8 cellular contexts compared by ENCODE assay signal in the genomic region with DNA sequence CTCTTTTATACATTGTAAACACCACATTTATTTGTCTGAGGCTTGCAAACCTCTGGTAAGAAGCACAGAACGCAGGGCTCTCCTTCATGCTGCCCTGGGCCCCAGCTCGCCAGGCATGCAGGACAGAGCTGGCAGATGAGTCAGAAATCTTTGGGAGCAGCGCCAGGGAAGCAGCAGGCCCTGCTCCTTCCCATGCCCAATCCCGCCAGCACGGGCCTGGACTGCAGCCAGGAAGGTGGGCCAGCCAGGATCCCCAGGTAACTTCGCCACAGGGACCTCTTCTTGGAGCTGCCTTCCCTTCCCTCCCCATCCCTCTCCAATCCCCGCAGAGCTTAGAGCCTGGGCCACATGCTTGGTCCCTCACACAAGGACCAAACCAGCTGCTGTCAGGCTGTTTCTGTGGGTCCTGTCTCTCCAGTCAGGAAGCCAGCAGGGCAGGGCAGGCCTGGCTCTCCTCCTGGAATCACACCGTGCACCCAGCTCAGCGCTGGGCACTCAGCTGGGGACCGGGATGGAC. TPM values are rescaled to one million over a fixed set of nuclear protein-coding genes. Genes with fewer than 3 reads are reported as not detected.
DNase-seq lines count a peak whose midpoint lies in the region; ATAC-seq and TF ChIP-seq lines count a peak whose summit lies in the region.

No MANE protein-coding gene starts in this region.

- POLR2A ChIA-PET in Panc1 (lab: Charles Lee) (interaction anchor here (0.6 to 0.7 kb wide), 2 partner anchors 61 to 646 kb away, joined by 3 to 6 read pairs; no protein-coding TSS in a partner anchor), HEK293T (lab: Yijun Ruan, JAX) (interaction anchor here (0.6 to 2.2 kb wide), 3 partner anchors 10 to 679 kb away, joined by 3 to 12 read pairs (median 5); a partner anchor contains a TSS)
- POLR2A ChIA-PET in activated CD4-positive, alpha-beta memory T cell treated with anti-CD3 and anti-CD28 coated beads for 36 hours (lab: Charles Lee): interaction anchor here (1.3 kb wide), 1 partner anchor 13 kb away, joined by 4 read pairs; no protein-coding TSS in a partner anchor

- TF ChIP-seq CTCF in Calu3 (IDR thresholded peaks at IDR 0.05; ENCODE audit: unreplicated experiment) (no peak), Panc1 (IDR thresholded peaks at IDR 0.05) (no peak)

- H2AFZ ChIP-seq in trophoblast cell (ENCODE audit: insufficient read depth, low read length, poor library complexity): peak overlapping the region; percentile 3

- H3K4me1 ChIP-seq in Panc1 (ENCODE audit: control insufficient read depth, insufficient read depth, low read length): peaks cover 13% of the 10 kb centered on the region; the same call in 1 of the 2 replicates
- no peaks in the 10 kb centered on the region for H3K4me1 ChIP-seq in trophoblast cell (ENCODE audit: control insufficient read depth in 1 of 2, insufficient read depth in 2 of 2, low read length in 2 of 2)

- no peak overlapping the region for H2AK5ac ChIP-seq in trophoblast cell (ENCODE audit: low read length)

- H3K9me3 Mint-ChIP-seq in Calu3 (ENCODE audit: low read depth, unreplicated experiment): no peaks in the 10 kb centered on the region
- no peaks in the 10 kb centered on the region for H3K9me3 Mint-ChIP-seq in activated CD4-positive, alpha-beta memory T cell treated with anti-CD3 and anti-CD28 coated beads for 36 hours

- H3K4me2 ChIP-seq in trophoblast cell (ENCODE audit: low read length): no peak overlapping the region

- H3K79me2 ChIP-seq in trophoblast cell (ENCODE audit: control insufficient read depth, insufficient read depth, low read length, poor library complexity): no peaks in the 10 kb centered on the region

- H2BK5ac ChIP-seq in trophoblast cell (ENCODE audit: low read depth, low read length, poor library complexity): no peak overlapping the region

- no peak overlapping the region for H3K23ac ChIP-seq in trophoblast cell (ENCODE audit: low read length)

- H3K27me3 Mint-ChIP-seq in Calu3 (ENCODE audit: unreplicated experiment): no peaks in the 10 kb centered on the region
- H3K27me3 Mint-ChIP-seq in activated CD4-positive, alpha-beta memory T cell treated with anti-CD3 and anti-CD28 coated beads for 36 hours: no peaks in the 10 kb centered on the region

- in situ Hi-C loops in Panc1 (cut with HindIII; ENCODE audit: low pct_unique_long_range_greater_than_20kb, low sequenced_read_pairs): no loop called here

- DNase-seq in Calu3 (peak; percentile 71), Panc1 (ENCODE audit: low read depth, low spot score) (no peak), trophoblast cell (no peak), HEK293T (ENCODE audit: extremely low spot score) (no peak), hippocampal formation (lab: John Stamatoyannopoulos, UW) (no peak)
- DNase-seq in activated CD4-positive, alpha-beta memory T cell treated with anti-CD3 and anti-CD28 coated beads for 36 hours: no peak
- no peak for DNase-seq in activated naive CD4-positive, alpha-beta T cell treated with anti-CD3 and anti-CD28 coated beads, Interleukin-2, amount 50 U/mL, for 16 hours

- H3K14ac ChIP-seq in trophoblast cell (ENCODE audit: low read length): no peak overlapping the region

- intact Hi-C loops in Calu3 (cut with micrococcal nuclease; ENCODE audit: unreplicated experiment) (no loop called here), Panc1 (cut with micrococcal nuclease; ENCODE audit: unreplicated experiment) (no loop called here)
- intact Hi-C loops in activated CD4-positive, alpha-beta memory T cell treated with anti-CD3 and anti-CD28 coated beads for 36 hours (cut with micrococcal nuclease): loop anchor here (2.0 kb wide), 1 partner anchor 24 kb away; no protein-coding TSS in a partner anchor

- H3K79me1 ChIP-seq in trophoblast cell (ENCODE audit: low read length): no peaks in the 10 kb centered on the region

- no peak overlapping the region for H4K8ac ChIP-seq in trophoblast cell (ENCODE audit: low read depth, low read length)

- H3K27ac Mint-ChIP-seq in Calu3 (ENCODE audit: unreplicated experiment): peak overlapping the region; percentile 81
- H3K27ac Mint-ChIP-seq in activated CD4-positive, alpha-beta memory T cell treated with anti-CD3 and anti-CD28 coated beads for 36 hours: no peak overlapping the region

- H3K27me3 ChIP-seq in Panc1 (ENCODE audit: control insufficient read depth, insufficient read depth, low read length) (no peaks in the 10 kb centered on the region), trophoblast cell (ENCODE audit: insufficient read depth, low read length) (no peaks in the 10 kb centered on the region)

- H3K4me3 Mint-ChIP-seq in Calu3 (ENCODE audit: low read depth, unreplicated experiment): no peak overlapping the region
- H3K4me3 Mint-ChIP-seq in activated CD4-positive, alpha-beta memory T cell treated with anti-CD3 and anti-CD28 coated beads for 36 hours: no peak overlapping the region

- ATAC-seq in Panc1 (peak; percentile 76), esophagus mucosa (peak; percentile 71)

- H3K4ac ChIP-seq in trophoblast cell (ENCODE audit: low read depth, low read length): no peak overlapping the region

- peaks cover 71% of the 10 kb centered on the region for H3K4me1 Mint-ChIP-seq in Calu3 (ENCODE audit: low read depth, unreplicated experiment)
- peaks cover 22% of the 10 kb centered on the region for H3K4me1 Mint-ChIP-seq in activated CD4-positive, alpha-beta memory T cell treated with anti-CD3 and anti-CD28 coated beads for 36 hours (ENCODE audit: low read depth)

- no peak overlapping the region for H3K27ac ChIP-seq in Panc1 (ENCODE audit: low read length)
- no peak overlapping the region for H3K27ac ChIP-seq in trophoblast cell (ENCODE audit: low read depth, low read length)

- CTCF ChIA-PET in Calu3 (lab: Charles Lee) (interaction anchor here (0.6 to 1.7 kb wide), 9 partner anchors 10 to 631 kb away, joined by 3 to 13 read pairs (median 3); a partner anchor contains a TSS), Panc1 (lab: Charles Lee) (interaction anchor here (0.6 to 1.2 kb wide), 3 partner anchors 10 to 65 kb away, joined by 3 to 6 read pairs (median 3); no protein-coding TSS in a partner anchor), HEK293T (lab: Yijun Ruan, JAX) (interaction anchor here (0.9 kb wide), 1 partner anchor 18 kb away, joined by 4 read pairs; no protein-coding TSS in a partner anchor)
- CTCF ChIA-PET in activated CD4-positive, alpha-beta memory T cell treated with anti-CD3 and anti-CD28 coated beads for 36 hours (lab: Charles Lee): interaction anchor here (1.0 to 1.6 kb wide), 4 partner anchors 9 to 71 kb away, joined by 3 to 5 read pairs (median 4); a partner anchor contains a TSS

- H2BK12ac ChIP-seq in trophoblast cell (ENCODE audit: low read length): no peak overlapping the region

- BruUV-seq in Calu3 (replicated peaks; lab: Mats Ljungman, UMichigan): no TSS peak
- BruUV-seq in Panc1 (replicated peaks; lab: Mats Ljungman, UMichigan): no TSS peak

- peaks cover 27% of the 10 kb centered on the region for H3K36me3 Mint-ChIP-seq in Calu3 (ENCODE audit: insufficient read depth, unreplicated experiment)
- H3K36me3 Mint-ChIP-seq in activated CD4-positive, alpha-beta memory T cell treated with anti-CD3 and anti-CD28 coated beads for 36 hours: peaks cover 6% of the 10 kb centered on the region

- no peak overlapping the region for H3K9ac ChIP-seq in trophoblast cell (ENCODE audit: low read length)

- no peak overlapping the region for H2BK120ac ChIP-seq in trophoblast cell (ENCODE audit: insufficient read depth, low read length, poor library complexity)

- H3K36me3 ChIP-seq in Panc1 (ENCODE audit: control insufficient read depth, insufficient read depth, low read length): no peaks in the 10 kb centered on the region
- H3K36me3 ChIP-seq in trophoblast cell (ENCODE audit: control insufficient read depth in 1 of 2, insufficient read depth in 2 of 2, low read length in 2 of 2): peaks cover 0 to 4% of the 10 kb centered on the region in 2 experiments

- H3K18ac ChIP-seq in trophoblast cell (ENCODE audit: low read length): no peak overlapping the region

- H3K4me3 ChIP-seq in Panc1 (ENCODE audit: low read depth in 2 of 2, low read length in 2 of 2) (no peak overlapping the region), trophoblast cell (ENCODE audit: low read depth, low read length) (no peak overlapping the region)

- H4K91ac ChIP-seq in trophoblast cell (ENCODE audit: low read depth, low read length): no peak overlapping the region

- H4K12ac ChIP-seq in trophoblast cell (ENCODE audit: low read depth, low read length): no peak overlapping the region

- no CpG with 5 or more reads among the region's 10 CpGs for WGBS in trophoblast cell (ENCODE audit: extremely low coverage, insufficient coverage, insufficient read length)

- H3K9me3 ChIP-seq in Panc1 (ENCODE audit: control insufficient read depth, insufficient read depth, low read depth, low read length): no peaks in the 10 kb centered on the region
- H3K9me3 ChIP-seq in trophoblast cell (ENCODE audit: insufficient read depth, low read depth, low read length): no peaks in the 10 kb centered on the region

TF ChIP-seq in HEK293T, 16 proteins besides CTCF, POLR2A, EP300 and RAD21 (continues in another document):
- TF ChIP-seq FOXA1 (IDR thresholded peaks at IDR 0.05): no peak
- no peak for TF ChIP-seq CTBP1 (IDR thresholded peaks at IDR 0.05; ENCODE audit: borderline replicate concordance)
- TF ChIP-seq ZNF384 (IDR thresholded peaks at IDR 0.05): no peak
- no peak for TF ChIP-seq NFRKB (IDR thresholded peaks at IDR 0.05)
- TF ChIP-seq FOXM1 (IDR thresholded peaks at IDR 0.05; ENCODE audit: borderline replicate concordance): no peak
- no peak for TF ChIP-seq BHLHE40 (IDR thresholded peaks at IDR 0.05; ENCODE audit: borderline replicate concordance)
- TF ChIP-seq HDGF (IDR thresholded peaks at IDR 0.05; ENCODE audit: borderline replicate concordance): no peak
- no peak for TF ChIP-seq TARDBP (IDR thresholded peaks at IDR 0.05)
- TF ChIP-seq SP1 (IDR thresholded peaks at IDR 0.05): no peak
- no peak for TF ChIP-seq SUZ12 (IDR thresholded peaks at IDR 0.05)
- TF ChIP-seq ARNT (IDR thresholded peaks at IDR 0.05): no peak

RNA-seq across cellular contexts. Expression of a gene that starts 8.8 kb away (rescaled TPM):
- total RNA-seq in Calu3 (2022) (18.3 and 19.7 TPM in 2 replicates), Panc1 (2021; ENCODE audit: unreplicated experiment) (6.9 TPM), esophagus mucosa (10.4 TPM)
- 8.7 TPM for polyA plus RNA-seq in Panc1 (2012; ENCODE audit: insufficient read length)
- 4.0 and 4.1 TPM in 2 replicates for polyA plus RNA-seq in trophoblast cell (2013)
- 10 to 100 TPM in 1 of 2 experiments, 1 to 10 TPM in 1; 7.1 to 10.1 TPM for total RNA-seq in activated CD4-positive, alpha-beta memory T cell treated with anti-CD3 and anti-CD28 coated beads for 36 hours

RNA-seq across cellular contexts. Expression of a gene that starts 11.2 kb away (rescaled TPM):
- total RNA-seq in Calu3 (2022): 120 and 153 TPM in 2 replicates
- 52.2 TPM for total RNA-seq in Panc1 (2021; ENCODE audit: unreplicated experiment)
- 52.7 TPM for polyA plus RNA-seq in Panc1 (2012; ENCODE audit: insufficient read length)
- 28.8 TPM for total RNA-seq in esophagus mucosa
- polyA plus RNA-seq in trophoblast cell (2013): 18.7 and 18.8 TPM in 2 replicates
- total RNA-seq in activated CD4-positive, alpha-beta memory T cell treated with anti-CD3 and anti-CD28 coated beads for 36 hours: 10 to 100 TPM; 67.6 to 69.8 TPM

RNA-seq across cellular contexts. Expression of a gene that starts 57.0 kb away (rescaled TPM):
- total RNA-seq in Calu3 (2022) (2.1 and 2.2 TPM in 2 replicates), Panc1 (2021; ENCODE audit: unreplicated experiment) (18.6 TPM), esophagus mucosa (5.8 TPM)
- polyA plus RNA-seq in Panc1 (2012; ENCODE audit: insufficient read length): 30.5 TPM
- 64.9 and 67.5 TPM in 2 replicates for polyA plus RNA-seq in trophoblast cell (2013)
- total RNA-seq in activated CD4-positive, alpha-beta memory T cell treated with anti-CD3 and anti-CD28 coated beads for 36 hours: 1 to 10 TPM; 2.5 to 3.3 TPM
